ENCODE assay signal across 12 cellular contexts in genomic region chr13:94195715-94196114, GRCh38.
DNase-seq lines count a peak whose midpoint lies in the region.
"Had no signal": no experiment of that assay in that cellular context is flagged by ENCODE, and none has a peak within 500 bp of the region (broad histone marks: within the 10 kb centered on the region; RNA-seq: fewer than 3 reads in every experiment).

No MANE protein-coding gene starts in this region.

- no peak overlapping the region for H3K14ac ChIP-seq in mesenchymal stem cell (ENCODE audit: low read length in 2 of 2)

- H3K18ac ChIP-seq in mesenchymal stem cell (ENCODE audit: low read depth in 1 of 2, low read length in 2 of 2), result peak overlapping the region; percentile 69 to 76

- H3K4me1 ChIP-seq in mesenchymal stem cell (ENCODE audit: control insufficient read depth, insufficient read depth, low read depth, low read length), result peaks cover under 1% of the 10 kb centered on the region

- H2BK5ac ChIP-seq in mesenchymal stem cell (ENCODE audit: low read depth, low read length, poor library complexity, severe bottlenecking), result no peak overlapping the region

- H2BK12ac ChIP-seq in mesenchymal stem cell (ENCODE audit: low read length in 2 of 2), result peak overlapping the region in 1 of 2 experiments; percentile 40

- peak; percentile 38 for DNase-seq in COLO829 (ENCODE audit: low spot score)
- DNase-seq in MG63, result peak; percentile 20
- peak; percentile 6 for DNase-seq in brain pericyte (ENCODE audit: low read depth, low spot score)
- peak; percentile 74 for DNase-seq in mesenchymal stem cell
- no peak for DNase-seq in cerebellar cortex (ENCODE audit: low spot score)
- no peak for DNase-seq in RPMI8226
- DNase-seq in NK-92 (lab: John Stamatoyannopoulos, UW; ENCODE audit: unreplicated experiment), result no peak
- no peak for DNase-seq in activated CD4-positive, alpha-beta T cell treated with anti-CD3 and anti-CD28 coated beads for 48 hours
- DNase-seq: MV-4-11; NK-92 treated with Interleukin-12 subunit alpha and Interleukin-12 subunit beta, amount 100 ng/mL, for 24 hours; T-helper 9 cell had no signal

- H3K79me1 ChIP-seq in mesenchymal stem cell (replicated peaks; ENCODE audit: low read length, poor library complexity, severe bottlenecking), result no peaks in the 10 kb centered on the region

- H2AK5ac ChIP-seq in mesenchymal stem cell (ENCODE audit: low read length, severe bottlenecking), result no peak overlapping the region

- WGBS in mesenchymal stem cell, result 35% methylated on average over 2 of the region's 2 CpGs

- peak overlapping the region; percentile 53 for H3K27ac ChIP-seq in mesenchymal stem cell (ENCODE audit: low read length, poor library complexity, severe bottlenecking)

- H4K8ac ChIP-seq in mesenchymal stem cell (ENCODE audit: low read length), result no peak overlapping the region

- H3K4me3 ChIP-seq in MG63 (no peak overlapping the region), mesenchymal stem cell (ENCODE audit: insufficient read depth in 1 of 2, low read depth in 1 of 2, low read length in 2 of 2) (no peak overlapping the region)
- H3K4me3 ChIP-seq: GM12878 had no signal

- no peak overlapping the region for H3K4ac ChIP-seq in mesenchymal stem cell (ENCODE audit: low read depth in 1 of 2, low read length in 2 of 2)

- H2BK120ac ChIP-seq in mesenchymal stem cell (ENCODE audit: low read depth, low read length), result no peak overlapping the region

- no peak overlapping the region for H2BK15ac ChIP-seq in mesenchymal stem cell (ENCODE audit: low read depth, poor library complexity, severe bottlenecking)

- H3K9me3 ChIP-seq in MG63 (no peaks in the 10 kb centered on the region), mesenchymal stem cell (ENCODE audit: control insufficient read depth, low read length) (no peaks in the 10 kb centered on the region)

- H3K27me3 ChIP-seq in MG63 (no peaks in the 10 kb centered on the region), mesenchymal stem cell (ENCODE audit: control insufficient read depth in 1 of 2, insufficient read depth in 1 of 2, low read length in 2 of 2) (no peaks in the 10 kb centered on the region)

- H3K4me2 ChIP-seq in mesenchymal stem cell (ENCODE audit: low read length, poor library complexity, severe bottlenecking), result no peak overlapping the region

- no peak overlapping the region for H2AFZ ChIP-seq in mesenchymal stem cell (ENCODE audit: low read depth, low read length)

- no peak overlapping the region for H3K9ac ChIP-seq in mesenchymal stem cell (ENCODE audit: low read length)

- H3K36me3 ChIP-seq in MG63 (no peaks in the 10 kb centered on the region), mesenchymal stem cell (ENCODE audit: control insufficient read depth in 1 of 2, insufficient read depth in 2 of 2, low read depth in 1 of 2, low read length in 2 of 2) (no peaks in the 10 kb centered on the region)

- no peak overlapping the region for H3K23ac ChIP-seq in mesenchymal stem cell (ENCODE audit: low read length in 2 of 2)

- H4K91ac ChIP-seq in mesenchymal stem cell (ENCODE audit: low read length), result peak overlapping the region; percentile 54

Comparison
In these comparisons a context has a peak if more than half of its experiments do, and no peak if none do; other contexts are left out.
1. DNase-seq: peak in COLO829 (single experiment), MG63 (single experiment), brain pericyte (single experiment) and mesenchymal stem cell (single experiment); none in cerebellar cortex (single experiment), RPMI8226 (single experiment), NK-92 (single experiment) and activated CD4-positive, alpha-beta T cell treated with anti-CD3 and anti-CD28 coated beads for 48 hours (single experiment).